ENCODE assay signal across 1 cellular context in the genomic region with DNA sequence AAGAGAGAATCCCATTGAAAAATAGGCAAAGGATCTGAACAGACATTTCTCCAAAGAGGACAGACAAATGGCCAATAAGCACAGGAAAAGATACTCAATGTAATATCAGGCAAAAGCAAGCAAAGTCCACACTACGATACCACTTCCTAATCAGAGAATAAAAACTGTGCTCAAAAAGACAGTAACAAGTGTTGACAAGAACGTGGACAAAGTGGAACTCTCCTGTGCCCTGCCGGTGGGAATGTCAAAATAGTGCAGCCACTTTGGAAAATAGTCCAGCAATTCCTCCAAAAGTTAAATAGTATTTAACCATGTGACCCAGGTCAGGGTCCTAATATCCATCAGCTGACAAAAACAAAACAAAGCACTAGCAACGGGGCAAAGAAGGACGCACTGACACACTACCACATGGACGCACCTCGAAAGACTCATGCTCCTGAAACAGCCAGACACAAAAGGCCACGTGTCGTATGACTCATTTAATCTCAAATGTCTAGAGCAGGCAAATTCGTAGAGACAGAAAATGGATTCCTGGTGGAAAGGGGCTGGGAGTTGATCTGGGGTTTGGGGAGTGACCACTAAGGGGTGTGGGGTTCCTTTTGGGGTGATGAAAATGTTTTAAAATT.
TF ChIP-seq lines count a peak whose summit lies in the region.

No MANE protein-coding gene starts in this region.

TF ChIP-seq in K562, 482 proteins besides CTCF, POLR2A, EP300 and RAD21 (continued from another document and continues in another):
- TF ChIP-seq, protein P1, sequence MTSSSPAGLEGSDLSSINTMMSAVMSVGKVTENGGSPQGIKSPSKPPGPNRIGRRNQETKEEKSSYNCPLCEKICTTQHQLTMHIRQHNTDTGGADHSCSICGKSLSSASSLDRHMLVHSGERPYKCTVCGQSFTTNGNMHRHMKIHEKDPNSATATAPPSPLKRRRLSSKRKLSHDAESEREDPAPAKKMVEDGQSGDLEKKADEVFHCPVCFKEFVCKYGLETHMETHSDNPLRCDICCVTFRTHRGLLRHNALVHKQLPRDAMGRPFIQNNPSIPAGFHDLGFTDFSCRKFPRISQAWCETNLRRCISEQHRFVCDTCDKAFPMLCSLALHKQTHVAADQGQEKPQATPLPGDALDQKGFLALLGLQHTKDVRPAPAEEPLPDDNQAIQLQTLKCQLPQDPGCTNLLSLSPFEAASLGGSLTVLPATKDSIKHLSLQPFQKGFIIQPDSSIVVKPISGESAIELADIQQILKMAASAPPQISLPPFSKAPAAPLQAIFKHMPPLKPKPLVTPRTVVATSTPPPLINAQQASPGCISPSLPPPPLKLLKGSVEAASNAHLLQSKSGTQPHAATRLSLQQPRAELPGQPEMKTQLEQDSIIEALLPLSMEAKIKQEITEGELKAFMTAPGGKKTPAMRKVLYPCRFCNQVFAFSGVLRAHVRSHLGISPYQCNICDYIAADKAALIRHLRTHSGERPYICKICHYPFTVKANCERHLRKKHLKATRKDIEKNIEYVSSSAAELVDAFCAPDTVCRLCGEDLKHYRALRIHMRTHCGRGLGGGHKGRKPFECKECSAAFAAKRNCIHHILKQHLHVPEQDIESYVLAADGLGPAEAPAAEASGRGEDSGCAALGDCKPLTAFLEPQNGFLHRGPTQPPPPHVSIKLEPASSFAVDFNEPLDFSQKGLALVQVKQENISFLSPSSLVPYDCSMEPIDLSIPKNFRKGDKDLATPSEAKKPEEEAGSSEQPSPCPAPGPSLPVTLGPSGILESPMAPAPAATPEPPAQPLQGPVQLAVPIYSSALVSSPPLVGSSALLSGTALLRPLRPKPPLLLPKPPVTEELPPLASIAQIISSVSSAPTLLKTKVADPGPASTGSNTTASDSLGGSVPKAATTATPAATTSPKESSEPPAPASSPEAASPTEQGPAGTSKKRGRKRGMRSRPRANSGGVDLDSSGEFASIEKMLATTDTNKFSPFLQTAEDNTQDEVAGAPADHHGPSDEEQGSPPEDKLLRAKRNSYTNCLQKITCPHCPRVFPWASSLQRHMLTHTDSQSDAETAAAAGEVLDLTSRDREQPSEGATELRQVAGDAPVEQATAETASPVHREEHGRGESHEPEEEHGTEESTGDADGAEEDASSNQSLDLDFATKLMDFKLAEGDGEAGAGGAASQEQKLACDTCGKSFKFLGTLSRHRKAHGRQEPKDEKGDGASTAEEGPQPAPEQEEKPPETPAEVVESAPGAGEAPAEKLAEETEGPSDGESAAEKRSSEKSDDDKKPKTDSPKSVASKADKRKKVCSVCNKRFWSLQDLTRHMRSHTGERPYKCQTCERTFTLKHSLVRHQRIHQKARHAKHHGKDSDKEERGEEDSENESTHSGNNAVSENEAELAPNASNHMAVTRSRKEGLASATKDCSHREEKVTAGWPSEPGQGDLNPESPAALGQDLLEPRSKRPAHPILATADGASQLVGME (CRISPR knock-in tag; IDR thresholded peaks at IDR 0.05): no peak
- peak in 1 of 2 experiments; percentile 24; a peak in 1 of 4 replicates for TF ChIP-seq HDAC1 (IDR thresholded peaks at IDR 0.05)
- no peak for TF ChIP-seq MTF1 (CRISPR knock-in tag; IDR thresholded peaks at IDR 0.05; ENCODE audit: borderline replicate concordance)
- TF ChIP-seq, protein P2, sequence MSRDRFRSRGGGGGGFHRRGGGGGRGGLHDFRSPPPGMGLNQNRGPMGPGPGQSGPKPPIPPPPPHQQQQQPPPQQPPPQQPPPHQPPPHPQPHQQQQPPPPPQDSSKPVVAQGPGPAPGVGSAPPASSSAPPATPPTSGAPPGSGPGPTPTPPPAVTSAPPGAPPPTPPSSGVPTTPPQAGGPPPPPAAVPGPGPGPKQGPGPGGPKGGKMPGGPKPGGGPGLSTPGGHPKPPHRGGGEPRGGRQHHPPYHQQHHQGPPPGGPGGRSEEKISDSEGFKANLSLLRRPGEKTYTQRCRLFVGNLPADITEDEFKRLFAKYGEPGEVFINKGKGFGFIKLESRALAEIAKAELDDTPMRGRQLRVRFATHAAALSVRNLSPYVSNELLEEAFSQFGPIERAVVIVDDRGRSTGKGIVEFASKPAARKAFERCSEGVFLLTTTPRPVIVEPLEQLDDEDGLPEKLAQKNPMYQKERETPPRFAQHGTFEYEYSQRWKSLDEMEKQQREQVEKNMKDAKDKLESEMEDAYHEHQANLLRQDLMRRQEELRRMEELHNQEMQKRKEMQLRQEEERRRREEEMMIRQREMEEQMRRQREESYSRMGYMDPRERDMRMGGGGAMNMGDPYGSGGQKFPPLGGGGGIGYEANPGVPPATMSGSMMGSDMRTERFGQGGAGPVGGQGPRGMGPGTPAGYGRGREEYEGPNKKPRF (IDR thresholded peaks at IDR 0.05; ENCODE audit: low read depth, low read length): no peak
- TF ChIP-seq SIN3A (IDR thresholded peaks at IDR 0.05; ENCODE audit: borderline replicate concordance in 2 of 2, control insufficient read depth in 1 of 2, low read depth in 2 of 2, low read length in 2 of 2): no peak
- no peak for TF ChIP-seq HDAC8 (tag; IDR thresholded peaks at IDR 0.05)
- no peak for TF ChIP-seq ZNF445 (CRISPR knock-in tag; IDR thresholded peaks at IDR 0.05; ENCODE audit: low read depth)
- TF ChIP-seq ZFP1 (CRISPR knock-in tag; IDR thresholded peaks at IDR 0.05): no peak
- TF ChIP-seq HEY1 (CRISPR knock-in tag; IDR thresholded peaks at IDR 0.05; ENCODE audit: borderline replicate concordance): no peak
- TF ChIP-seq CEBPG (CRISPR knock-in tag; IDR thresholded peaks at IDR 0.05): no peak
- no peak for TF ChIP-seq CEBPG (tag; conservative IDR thresholded peaks at IDR 0.05 in 1 of 2, IDR thresholded peaks at IDR 0.05 in 1 of 2)
- no peak for TF ChIP-seq SIN3B (IDR thresholded peaks at IDR 0.05; ENCODE audit: low read depth)
- peak; percentile 81 for TF ChIP-seq RBM25 (IDR thresholded peaks at IDR 0.05; ENCODE audit: low read depth, low read length, severe bottlenecking)
- no peak for TF ChIP-seq ETS2 (tag; IDR thresholded peaks at IDR 0.05; ENCODE audit: borderline replicate concordance, poor library complexity, severe bottlenecking)
- TF ChIP-seq, protein P3, sequence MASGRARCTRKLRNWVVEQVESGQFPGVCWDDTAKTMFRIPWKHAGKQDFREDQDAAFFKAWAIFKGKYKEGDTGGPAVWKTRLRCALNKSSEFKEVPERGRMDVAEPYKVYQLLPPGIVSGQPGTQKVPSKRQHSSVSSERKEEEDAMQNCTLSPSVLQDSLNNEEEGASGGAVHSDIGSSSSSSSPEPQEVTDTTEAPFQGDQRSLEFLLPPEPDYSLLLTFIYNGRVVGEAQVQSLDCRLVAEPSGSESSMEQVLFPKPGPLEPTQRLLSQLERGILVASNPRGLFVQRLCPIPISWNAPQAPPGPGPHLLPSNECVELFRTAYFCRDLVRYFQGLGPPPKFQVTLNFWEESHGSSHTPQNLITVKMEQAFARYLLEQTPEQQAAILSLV (tag; IDR thresholded peaks at IDR 0.05): no peak
- no peak for TF ChIP-seq RFX5 (IDR thresholded peaks at IDR 0.05; ENCODE audit: low read depth, low read length)
- TF ChIP-seq U2AF1 (optimal IDR thresholded peaks at IDR 0.05; ENCODE audit: low read depth, low read length): no peak
- TF ChIP-seq POLR2G (IDR thresholded peaks at IDR 0.05; ENCODE audit: low read depth, low read length): no peak
- TF ChIP-seq NR3C1 (CRISPR knock-in tag; IDR thresholded peaks at IDR 0.05): no peak
- TF ChIP-seq, protein P4, sequence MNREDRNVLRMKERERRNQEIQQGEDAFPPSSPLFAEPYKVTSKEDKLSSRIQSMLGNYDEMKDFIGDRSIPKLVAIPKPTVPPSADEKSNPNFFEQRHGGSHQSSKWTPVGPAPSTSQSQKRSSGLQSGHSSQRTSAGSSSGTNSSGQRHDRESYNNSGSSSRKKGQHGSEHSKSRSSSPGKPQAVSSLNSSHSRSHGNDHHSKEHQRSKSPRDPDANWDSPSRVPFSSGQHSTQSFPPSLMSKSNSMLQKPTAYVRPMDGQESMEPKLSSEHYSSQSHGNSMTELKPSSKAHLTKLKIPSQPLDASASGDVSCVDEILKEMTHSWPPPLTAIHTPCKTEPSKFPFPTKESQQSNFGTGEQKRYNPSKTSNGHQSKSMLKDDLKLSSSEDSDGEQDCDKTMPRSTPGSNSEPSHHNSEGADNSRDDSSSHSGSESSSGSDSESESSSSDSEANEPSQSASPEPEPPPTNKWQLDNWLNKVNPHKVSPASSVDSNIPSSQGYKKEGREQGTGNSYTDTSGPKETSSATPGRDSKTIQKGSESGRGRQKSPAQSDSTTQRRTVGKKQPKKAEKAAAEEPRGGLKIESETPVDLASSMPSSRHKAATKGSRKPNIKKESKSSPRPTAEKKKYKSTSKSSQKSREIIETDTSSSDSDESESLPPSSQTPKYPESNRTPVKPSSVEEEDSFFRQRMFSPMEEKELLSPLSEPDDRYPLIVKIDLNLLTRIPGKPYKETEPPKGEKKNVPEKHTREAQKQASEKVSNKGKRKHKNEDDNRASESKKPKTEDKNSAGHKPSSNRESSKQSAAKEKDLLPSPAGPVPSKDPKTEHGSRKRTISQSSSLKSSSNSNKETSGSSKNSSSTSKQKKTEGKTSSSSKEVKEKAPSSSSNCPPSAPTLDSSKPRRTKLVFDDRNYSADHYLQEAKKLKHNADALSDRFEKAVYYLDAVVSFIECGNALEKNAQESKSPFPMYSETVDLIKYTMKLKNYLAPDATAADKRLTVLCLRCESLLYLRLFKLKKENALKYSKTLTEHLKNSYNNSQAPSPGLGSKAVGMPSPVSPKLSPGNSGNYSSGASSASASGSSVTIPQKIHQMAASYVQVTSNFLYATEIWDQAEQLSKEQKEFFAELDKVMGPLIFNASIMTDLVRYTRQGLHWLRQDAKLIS (CRISPR knock-in tag; IDR thresholded peaks at IDR 0.05): no peak
- TF ChIP-seq SMAD4 (CRISPR knock-in tag; conservative IDR thresholded peaks at IDR 0.05): no peak
- no peak for TF ChIP-seq CC2D1A (IDR thresholded peaks at IDR 0.05)
- TF ChIP-seq ZBTB7A (IDR thresholded peaks at IDR 0.05; ENCODE audit: borderline replicate concordance, control insufficient read depth, low read depth, low read length): no peak
- TF ChIP-seq ATF1 (CRISPR knock-in tag; IDR thresholded peaks at IDR 0.05): no peak
- TF ChIP-seq ATF1 (tag; IDR thresholded peaks at IDR 0.05): no peak
- peak; percentile 49; the same call in 1 of the 2 replicates for TF ChIP-seq USF1 (CRISPR knock-in tag; IDR thresholded peaks at IDR 0.05)
- no peak for TF ChIP-seq MXI1 (IDR thresholded peaks at IDR 0.05; ENCODE audit: low read depth, low read length)
- TF ChIP-seq ZNF507 (tag; conservative IDR thresholded peaks at IDR 0.05): no peak
- TF ChIP-seq STAT5A (IDR thresholded peaks at IDR 0.05; ENCODE audit: borderline replicate concordance, low read length): 0 out of 2 replicates have a peak, but pooled peaks have one; percentile 5
- no peak for TF ChIP-seq GTF2A2 (tag; IDR thresholded peaks at IDR 0.05)
- TF ChIP-seq NR4A1 (CRISPR knock-in tag; IDR thresholded peaks at IDR 0.05): no peak
- no peak for TF ChIP-seq NR4A1 (tag; IDR thresholded peaks at IDR 0.05)
- no peak for TF ChIP-seq KAT7 (CRISPR knock-in tag; IDR thresholded peaks at IDR 0.05; ENCODE audit: borderline replicate concordance)
- no peak for TF ChIP-seq POLR2AphosphoS2 (IDR thresholded peaks at IDR 0.05; ENCODE audit: low read length)
- TF ChIP-seq, protein P5, sequence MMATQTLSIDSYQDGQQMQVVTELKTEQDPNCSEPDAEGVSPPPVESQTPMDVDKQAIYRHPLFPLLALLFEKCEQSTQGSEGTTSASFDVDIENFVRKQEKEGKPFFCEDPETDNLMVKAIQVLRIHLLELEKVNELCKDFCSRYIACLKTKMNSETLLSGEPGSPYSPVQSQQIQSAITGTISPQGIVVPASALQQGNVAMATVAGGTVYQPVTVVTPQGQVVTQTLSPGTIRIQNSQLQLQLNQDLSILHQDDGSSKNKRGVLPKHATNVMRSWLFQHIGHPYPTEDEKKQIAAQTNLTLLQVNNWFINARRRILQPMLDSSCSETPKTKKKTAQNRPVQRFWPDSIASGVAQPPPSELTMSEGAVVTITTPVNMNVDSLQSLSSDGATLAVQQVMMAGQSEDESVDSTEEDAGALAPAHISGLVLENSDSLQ (IDR thresholded peaks at IDR 0.05): no peak
- TF ChIP-seq MECOM (CRISPR knock-in tag; IDR thresholded peaks at IDR 0.05): no peak
- no peak for TF ChIP-seq RERE (CRISPR knock-in tag; IDR thresholded peaks at IDR 0.05; ENCODE audit: borderline replicate concordance)
- no peak for TF ChIP-seq CBFA2T3 (IDR thresholded peaks at IDR 0.05)
